34 cellular contexts compared by ENCODE assay signal in genomic region chrX:116173006-116173405, GRCh38. TPM values are rescaled to one million over a fixed set of nuclear protein-coding genes. Genes with fewer than 3 reads are reported as not detected.
"Had no signal": no experiment of that assay in that cellular context is flagged by ENCODE, and none has a peak within 500 bp of the region (broad histone marks: within the 10 kb centered on the region; RNA-seq: fewer than 3 reads in every experiment).

No MANE protein-coding gene starts in this region.

- H3K4me3 Mint-ChIP-seq: immature natural killer cell; memory B cell; natural killer cell; stimulated activated effector memory CD8-positive, alpha-beta T cell treated with anti-CD3 and anti-CD28 coated beads, Interleukin-12 subunit alpha, Interleukin-12 subunit beta, amount 100 ng/mL, for 72 hours had no signal

- H3K27me3 Mint-ChIP-seq: memory B cell had no signal

- H3K27ac ChIP-seq: coronary artery, esophagus muscularis mucosa, foreskin keratinocyte, heart right ventricle, prostate gland, right atrium auricular region, thoracic aorta, tibial nerve, upper lobe of left lung, uterus had no signal

- H3K36me3 ChIP-seq: esophagus muscularis mucosa, heart right ventricle, prostate gland, right atrium auricular region, thoracic aorta, tibial nerve, upper lobe of left lung, uterus had no signal

- H3K4me1 ChIP-seq: esophagus muscularis mucosa, foreskin keratinocyte, heart right ventricle, prostate gland, right atrium auricular region, tibial nerve, upper lobe of left lung, uterus had no signal

- H3K4me1 Mint-ChIP-seq: immature natural killer cell; memory B cell; natural killer cell; stimulated activated effector memory CD8-positive, alpha-beta T cell treated with anti-CD3 and anti-CD28 coated beads, Interleukin-12 subunit alpha, Interleukin-12 subunit beta, amount 100 ng/mL, for 72 hours had no signal

- H3K4me3 ChIP-seq: coronary artery, esophagus muscularis mucosa, heart right ventricle, lung, prostate gland, right atrium auricular region, thoracic aorta, tibial nerve, upper lobe of left lung, uterus had no signal

- H3K9me3 ChIP-seq: esophagus muscularis mucosa, heart right ventricle, prostate gland, right atrium auricular region, thoracic aorta, tibial nerve, upper lobe of left lung, uterus had no signal

- H3K27ac Mint-ChIP-seq: immature natural killer cell; memory B cell; natural killer cell; stimulated activated effector memory CD8-positive, alpha-beta T cell treated with anti-CD3 and anti-CD28 coated beads, Interleukin-12 subunit alpha, Interleukin-12 subunit beta, amount 100 ng/mL, for 72 hours had no signal

- DNase-seq: dermis blood vessel endothelial cell; effector memory CD4-positive, alpha-beta T cell; foreskin keratinocyte; glutamatergic neuron; heart right ventricle; hypothalamus; immature natural killer cell; islet precursor cell; kidney glomerular epithelial cell; left colon; natural killer cell; nucleus accumbens; stimulated activated CD4-positive, alpha-beta T cell treated with anti-CD3 and anti-CD28 coated beads, Interleukin-2, amount 100 ng/mL, for 24 hours; stimulated activated CD4-positive, alpha-beta T cell treated with anti-CD3 and anti-CD28 coated beads, Interleukin-4, amount 100 ng/mL, for 24 hours; stimulated activated naive CD4-positive, alpha-beta T cell treated with Interleukin-2 at 50 U/mL for 16 hours; substantia nigra; upper lobe of left lung; uterus had no signal

- H3K36me3 Mint-ChIP-seq: immature natural killer cell; memory B cell; natural killer cell; stimulated activated effector memory CD8-positive, alpha-beta T cell treated with anti-CD3 and anti-CD28 coated beads, Interleukin-12 subunit alpha, Interleukin-12 subunit beta, amount 100 ng/mL, for 72 hours had no signal

- FAIRE-seq: endothelial cell of umbilical vein had no signal

- H3K27me3 ChIP-seq: esophagus muscularis mucosa, foreskin keratinocyte, right atrium auricular region, tibial nerve, upper lobe of left lung, uterus had no signal

RNA-seq across cellular contexts. Expression of gene AGTR2, which starts 2.5 kb away (rescaled TPM):
- total RNA-seq: dermis blood vessel endothelial cell, endothelial cell of umbilical vein, epithelial cell of proximal tubule, esophagus muscularis mucosa, fibroblast of lung, foreskin keratinocyte, mononuclear cell, natural killer cell, osteocyte, prostate gland, right atrium auricular region, sciatic nerve, thoracic aorta, tibial nerve had no signal
- polyA plus RNA-seq: endothelial cell of umbilical vein, fibroblast of lung, foreskin keratinocyte, immature natural killer cell, liver had no signal
